In the genomic region with DNA sequence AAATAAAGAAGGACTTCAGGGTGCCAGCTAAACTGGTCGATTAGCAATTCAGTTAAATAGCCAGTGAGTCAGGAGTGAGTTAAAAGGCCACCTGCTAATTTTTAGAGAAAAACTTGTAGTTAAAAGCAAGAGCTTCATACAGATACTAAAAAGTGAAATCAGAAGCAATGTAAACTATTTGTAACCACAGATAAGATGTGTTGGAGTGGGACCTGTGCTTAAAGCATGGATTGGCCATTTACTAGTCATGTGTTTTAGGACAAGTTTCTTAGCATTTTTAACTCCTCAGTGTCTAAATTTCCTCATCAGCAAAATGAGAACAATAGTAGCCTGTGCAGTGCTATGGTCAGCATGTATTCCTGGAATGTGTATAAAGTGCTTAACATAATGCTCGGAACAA, we compare ENCODE assay signal across 26 cellular contexts. TPM values are rescaled to one million over a fixed set of nuclear protein-coding genes. Genes with fewer than 3 reads are reported as not detected.
A peak's percentile ranks its signal among the peaks of the same experiment; 100 is the strongest.
DNase-seq lines count a peak whose midpoint lies in the region; ATAC-seq, FAIRE-seq and TF ChIP-seq lines count a peak whose summit lies in the region.
"Had no signal": no experiment of that assay in that cellular context is flagged by ENCODE, and none has a peak within 500 bp of the region (broad histone marks: within the 10 kb centered on the region; RNA-seq: fewer than 3 reads in every experiment).

No MANE protein-coding gene starts in this region.

- H2BK12ac ChIP-seq in mesenchymal stem cell (ENCODE audit: low read length in 2 of 2) = no peak overlapping the region

- intact Hi-C loops in K562 (cut with micrococcal nuclease) = no loop called here

- no peaks in the 10 kb centered on the region for H3K4me1 Mint-ChIP-seq in activated T-cell treated with anti-CD3 and anti-CD28 coated beads, Interleukin-2, amount 50 U/mL, for 4 hours (ENCODE audit: low read depth)
- H3K4me1 Mint-ChIP-seq: CD14-positive monocyte; CD8-positive, alpha-beta memory T cell had no signal

- no peak overlapping the region for H3K14ac ChIP-seq in mesenchymal stem cell (ENCODE audit: low read length in 2 of 2)

- H3K36me3 ChIP-seq in HEK293 (ENCODE audit: control insufficient read depth in 2 of 2, insufficient read depth in 1 of 2, low read length in 2 of 2) (no peaks in the 10 kb centered on the region), K562 (ENCODE audit: control insufficient read depth, insufficient read depth, low read length) (no peaks in the 10 kb centered on the region), mesenchymal stem cell (ENCODE audit: control insufficient read depth in 1 of 2, insufficient read depth in 2 of 2, low read depth in 1 of 2, low read length in 2 of 2) (no peaks in the 10 kb centered on the region)
- H3K36me3 ChIP-seq: BE2C; BLaER1 treated with 17β-estradiol and CSF1 and Interleukin-3, amounts not matched to agents 10 nM and 100 nM; HAP-1 had no signal

- H3K23ac ChIP-seq in mesenchymal stem cell (ENCODE audit: low read length in 2 of 2) = no peak overlapping the region

- in situ Hi-C loops in K562 (cut with MboI) = no loop called here

- peak; percentile 34 for DNase-seq in NCI-H226
- DNase-seq in K562 (ENCODE audit: extremely low read depth in 1 of 4, low spot score in 3 of 4) = no peak
- DNase-seq in mesenchymal stem cell = peak; percentile 37
- no peak for DNase-seq in activated T-cell treated with anti-CD3 and anti-CD28 coated beads, Interleukin-2, amount 50 U/mL, for 4 hours
- no peak for DNase-seq in SIG-M5 (lab: John Stamatoyannopoulos, UW)
- DNase-seq: 8988T; ACHN; AML-193; BE2C; CD4-positive, alpha-beta T cell; CD8-positive, alpha-beta memory T cell; DMS 273 treated with DMSO at 0.1 percent for 48 hours; DMS53; DMS79 treated with DMSO at 0.1 percent for 48 hours; GF-D8; GOT3 had no signal

- no peak overlapping the region for H4K91ac ChIP-seq in mesenchymal stem cell (ENCODE audit: low read length)

- TF ChIP-seq CTCF in HEK293 (tag by site-specific recombination; IDR thresholded peaks at IDR 0.05) (no peak), K562 (IDR thresholded peaks at IDR 0.05 in 2 of 3, conservative IDR thresholded peaks at IDR 0.05 in 1 of 3; ENCODE audit: insufficient read depth in 2 of 3, low read depth in 1 of 3, low read length in 3 of 3) (no peak)

- no peaks in the 10 kb centered on the region for H4K20me1 ChIP-seq in K562 (replicated peaks; ENCODE audit: control insufficient read depth, insufficient read depth, low read length)
- H4K20me1 ChIP-seq: BLaER1 treated with 17β-estradiol and CSF1 and Interleukin-3, amounts not matched to agents 10 nM and 100 nM had no signal

- no peak overlapping the region for H3K18ac ChIP-seq in mesenchymal stem cell (ENCODE audit: low read depth in 1 of 2, low read length in 2 of 2)

- H3K9me1 ChIP-seq in K562 (ENCODE audit: control insufficient read depth, insufficient read depth, low read length) = no peaks in the 10 kb centered on the region

- H3K79me2 ChIP-seq in K562 (ENCODE audit: control insufficient read depth, insufficient read depth, low read length) = no peaks in the 10 kb centered on the region

- H3K9ac ChIP-seq in K562 (ENCODE audit: insufficient read depth in 1 of 2, low read depth in 2 of 2, low read length in 2 of 2) (no peak overlapping the region), mesenchymal stem cell (ENCODE audit: low read length) (no peak overlapping the region)
- H3K9ac ChIP-seq: BLaER1 treated with 17β-estradiol and CSF1 and Interleukin-3, amounts not matched to agents 10 nM and 100 nM had no signal

- TF ChIP-seq EP300 in K562 (IDR thresholded peaks at IDR 0.05; ENCODE audit: low read length) = no peak

- no peak overlapping the region for H2BK15ac ChIP-seq in mesenchymal stem cell (ENCODE audit: low read depth, poor library complexity, severe bottlenecking)

- no peaks in the 10 kb centered on the region for H3K4me1 ChIP-seq in HEK293 (ENCODE audit: control insufficient read depth, insufficient read depth, low read length)
- no peaks in the 10 kb centered on the region for H3K4me1 ChIP-seq in K562 (replicated peaks in 1 of 2; ENCODE audit: control insufficient read depth in 2 of 2, insufficient read depth in 2 of 2, low read length in 2 of 2)
- H3K4me1 ChIP-seq in mesenchymal stem cell (ENCODE audit: control insufficient read depth, insufficient read depth, low read depth, low read length) = no peaks in the 10 kb centered on the region
- H3K4me1 ChIP-seq: A549; BE2C; BLaER1 treated with 17β-estradiol and CSF1 and Interleukin-3, amounts not matched to agents 10 nM and 100 nM; HAP-1 had no signal

- POLR2A ChIA-PET in HEK293 (lab: Yijun Ruan, JAX) = no interaction called here
- POLR2A ChIA-PET in K562 (lab: Yijun Ruan, JAX) = no interaction called here

- CTCF ChIA-PET in HEK293 (lab: Yijun Ruan, JAX) (no interaction called here), K562 (lab: Yijun Ruan, JAX; ENCODE audit: low intra/inter-chr PET ratio) (no interaction called here)

- no TSS peak for BruUV-seq in K562 (replicated peaks; lab: Mats Ljungman, UMichigan)

- no peak overlapping the region for H2BK120ac ChIP-seq in mesenchymal stem cell (ENCODE audit: low read depth, low read length)

- peaks cover 8% of the 10 kb centered on the region for H3K27me3 Mint-ChIP-seq in activated T-cell treated with anti-CD3 and anti-CD28 coated beads, Interleukin-2, amount 50 U/mL, for 4 hours (ENCODE audit: low read depth)

- H3K27me3 ChIP-seq in K562 (ENCODE audit: control insufficient read depth in 2 of 2, insufficient read depth in 2 of 2, low read length in 2 of 2) = peaks cover 3 to 10% of the 10 kb centered on the region in 2 experiments; a peak in 4 of 5 replicates
- H3K27me3 ChIP-seq in mesenchymal stem cell (ENCODE audit: control insufficient read depth in 1 of 2, insufficient read depth in 1 of 2, low read length in 2 of 2) = peaks cover 0 to 19% of the 10 kb centered on the region in 2 experiments
- H3K27me3 ChIP-seq: BLaER1 treated with 17β-estradiol and CSF1 and Interleukin-3, amounts not matched to agents 10 nM and 100 nM had no signal

- H2AK5ac ChIP-seq in mesenchymal stem cell (ENCODE audit: low read length, severe bottlenecking) = no peak overlapping the region

- no peak overlapping the region for H3K27ac ChIP-seq in HEK293 (ENCODE audit: extremely low read depth, low read depth, low read length)
- no peak overlapping the region for H3K27ac ChIP-seq in K562 (ENCODE audit: extremely low read depth, low read depth, low read length)
- no peak overlapping the region for H3K27ac ChIP-seq in mesenchymal stem cell (ENCODE audit: low read length, poor library complexity, severe bottlenecking)
- H3K27ac ChIP-seq: A549; BLaER1 treated with 17β-estradiol and CSF1 and Interleukin-3, amounts not matched to agents 10 nM and 100 nM had no signal

- TF ChIP-seq POLR2A in K562 (conservative IDR thresholded peaks at IDR 0.05) = no peak

- no peak overlapping the region for H3K4me2 ChIP-seq in K562 (ENCODE audit: insufficient read depth, low read length)
- no peak overlapping the region for H3K4me2 ChIP-seq in mesenchymal stem cell (ENCODE audit: low read length, poor library complexity, severe bottlenecking)
- H3K4me2 ChIP-seq: A549; BLaER1 treated with 17β-estradiol and CSF1 and Interleukin-3, amounts not matched to agents 10 nM and 100 nM had no signal

- H3K9me3 ChIP-seq in HEK293 (ENCODE audit: control insufficient read depth, insufficient read depth, low read depth, low read length) (no peaks in the 10 kb centered on the region), K562 (replicated peaks; ENCODE audit: control insufficient read depth, insufficient read depth, low read depth, low read length) (no peaks in the 10 kb centered on the region), mesenchymal stem cell (ENCODE audit: control insufficient read depth, low read length) (no peaks in the 10 kb centered on the region)
- H3K9me3 ChIP-seq: A549; BE2C; BLaER1 treated with 17β-estradiol and CSF1 and Interleukin-3, amounts not matched to agents 10 nM and 100 nM; HAP-1 had no signal

- no peaks in the 10 kb centered on the region for H3K9me3 Mint-ChIP-seq in activated T-cell treated with anti-CD3 and anti-CD28 coated beads, Interleukin-2, amount 50 U/mL, for 4 hours
- H3K9me3 Mint-ChIP-seq: CD14-positive monocyte; CD4-positive, alpha-beta T cell; CD8-positive, alpha-beta memory T cell had no signal

- no peaks in the 10 kb centered on the region for H3K36me3 Mint-ChIP-seq in activated T-cell treated with anti-CD3 and anti-CD28 coated beads, Interleukin-2, amount 50 U/mL, for 4 hours (ENCODE audit: insufficient read depth)
- H3K36me3 Mint-ChIP-seq: CD14-positive monocyte; CD8-positive, alpha-beta memory T cell had no signal

- H2AFZ ChIP-seq in K562 (ENCODE audit: low read depth, low read length) = no peak overlapping the region
- H2AFZ ChIP-seq in mesenchymal stem cell (ENCODE audit: low read depth, low read length) = no peak overlapping the region

- no peak overlapping the region for H2BK5ac ChIP-seq in mesenchymal stem cell (ENCODE audit: low read depth, low read length, poor library complexity, severe bottlenecking)

- 3% methylated on average over 2 of the region's 2 CpGs for WGBS in K562 (ENCODE audit: insufficient coverage, low coverage, missing lambda C conversion rate)
- 17% methylated on average over 1 of the region's 2 CpGs for WGBS in mesenchymal stem cell

- no peak overlapping the region for H4K8ac ChIP-seq in mesenchymal stem cell (ENCODE audit: low read length)

- H3K79me1 ChIP-seq in mesenchymal stem cell (replicated peaks; ENCODE audit: low read length, poor library complexity, severe bottlenecking) = no peaks in the 10 kb centered on the region

- no peak overlapping the region for H3K4ac ChIP-seq in mesenchymal stem cell (ENCODE audit: low read depth in 1 of 2, low read length in 2 of 2)

- no peak overlapping the region for H3K4me3 Mint-ChIP-seq in activated T-cell treated with anti-CD3 and anti-CD28 coated beads, Interleukin-2, amount 50 U/mL, for 4 hours
- H3K4me3 Mint-ChIP-seq: CD14-positive monocyte; CD4-positive, alpha-beta T cell; CD8-positive, alpha-beta memory T cell had no signal

- H3K4me3 ChIP-seq in HEK293 (ENCODE audit: low read depth, low read length) (no peak overlapping the region), K562 (no peak overlapping the region), mesenchymal stem cell (ENCODE audit: insufficient read depth in 1 of 2, low read depth in 1 of 2, low read length in 2 of 2) (no peak overlapping the region)
- H3K4me3 ChIP-seq: A549; BLaER1 treated with 17β-estradiol and CSF1 and Interleukin-3, amounts not matched to agents 10 nM and 100 nM; HAP-1 had no signal

- TF ChIP-seq RAD21 in K562 (CRISPR knock-in tag; conservative IDR thresholded peaks at IDR 0.05 in 1 of 2, IDR thresholded peaks at IDR 0.05 in 1 of 2) = no peak

- no peak for FAIRE-seq in K562 (lab: Jason Lieb, UNC)
- FAIRE-seq: A549, D721Med, GM12891, GM18507, H54 had no signal

- ATAC-seq in K562 (no peak), HG02938 (IDR thresholded peaks at IDR 0.05; ENCODE audit: unreplicated experiment) (no peak)
- ATAC-seq in activated T-cell treated with anti-CD3 and anti-CD28 coated beads, Interleukin-2, amount 50 U/mL, for 4 hours = no peak
- ATAC-seq: A549 had no signal

RNA-seq across cellular contexts. Expression of a gene that starts 23.8 kb away (rescaled TPM):
- 73.9 and 153 TPM in 2 replicates for total RNA-seq in K562 (2011; cell fraction: chromatin; rRNA removed; ENCODE audit: low replicate concordance)
- total RNA-seq in K562 (2011; cell fraction: nucleolus; rRNA removed) = 49.4 and 70.0 TPM in 2 replicates
- 113 and 160 TPM in 2 replicates for total RNA-seq in K562 (2011; cell fraction: nucleoplasm; rRNA removed)
- total RNA-seq in K562 (2014; rRNA removed) = 257 and 288 TPM in 2 replicates
- 291 and 320 TPM in 2 replicates for total RNA-seq in K562 (2014; rRNA removed; fragmentation: Illumina TruSeq; extraction: Trizol)
- total RNA-seq in K562 (2015; rRNA removed; fragmentation: Illumina TruSeq; extraction: Trizol) = 212 and 219 TPM in 2 replicates
- 193 and 194 TPM in 2 replicates for total RNA-seq in K562 (2021)
- 307 and 436 TPM in 2 replicates for polyA plus RNA-seq in K562 (2011; rRNA removed)
- polyA plus RNA-seq in K562 (2011; cell fraction: cytosol; rRNA removed) = 294 and 307 TPM in 2 replicates
- polyA plus RNA-seq in K562 (2011; cell fraction: nucleus; rRNA removed) = 134 and 184 TPM in 2 replicates
- 183 and 267 TPM in 2 replicates for polyA plus RNA-seq in K562 (2012)
- polyA plus RNA-seq in K562 (2014; fragmentation: Illumina TruSeq; extraction: Trizol) = 284 and 294 TPM in 2 replicates
- polyA plus RNA-seq in K562 (2014; fragmentation: Nextera tagmentation; extraction: Ambion mirVana) = 100 to 1,000 TPM; 587 to 632 TPM
- polyA plus RNA-seq in K562 (2014; rRNA removed) = 368 and 418 TPM in 2 replicates
- polyA minus RNA-seq in K562 (2011; rRNA and poly(A)+ RNA removed) = 185 and 206 TPM in 2 replicates
- polyA minus RNA-seq in K562 (2011; cell fraction: cytosol; rRNA and poly(A)+ RNA removed) = 56.4 and 57.5 TPM in 2 replicates
- 77.5 and 119 TPM in 2 replicates for polyA minus RNA-seq in K562 (2011; cell fraction: nucleus; rRNA and poly(A)+ RNA removed)
- polyA plus RNA-seq in mesenchymal stem cell (2013, experiment 1 of 2) = 47.5 TPM
- polyA plus RNA-seq in mesenchymal stem cell (2013, experiment 2 of 2) = 50.7 TPM
- 100 to 1,000 TPM in 1 of 3 donors, 10 to 100 TPM in 2; 89.5 to 114 (median 92.8) TPM for total RNA-seq in activated T-cell treated with anti-CD3 and anti-CD28 coated beads, Interleukin-2, amount 50 U/mL, for 4 hours

Comparison
In these comparisons a context has a peak if more than half of its experiments do, and no peak if none do; other contexts are left out.
1. DNase-seq: peak in NCI-H226 (single experiment) and mesenchymal stem cell (single experiment); none in K562 (0 of 4), activated T-cell treated with anti-CD3 and anti-CD28 coated beads, Interleukin-2, amount 50 U/mL, for 4 hours (single experiment) and SIG-M5 (single experiment).